ENCODE assay signal across 12 cellular contexts in the genomic region with DNA sequence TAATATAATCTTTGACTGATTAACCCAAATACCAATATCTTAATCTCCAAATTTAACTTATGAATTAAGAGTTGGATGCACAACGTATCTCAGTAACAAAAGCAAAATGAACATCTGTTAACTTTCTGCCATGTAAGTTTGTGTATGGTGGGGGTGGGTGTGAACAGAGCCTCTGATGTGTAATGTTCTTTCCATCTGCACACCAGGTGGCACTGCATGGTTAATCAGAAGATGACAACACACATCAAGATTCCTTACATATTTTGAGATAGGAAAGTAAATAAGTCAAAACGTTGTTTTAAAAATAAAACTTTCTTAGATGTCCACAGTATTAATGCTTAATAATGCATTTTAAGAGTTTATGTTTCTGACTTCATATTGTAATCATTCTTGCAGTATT.
DNase-seq lines count a peak whose midpoint lies in the region; ATAC-seq, FAIRE-seq and TF ChIP-seq lines count a peak whose summit lies in the region.
"Had no signal": no experiment of that assay in that cellular context is flagged by ENCODE, and none has a peak within 500 bp of the region (broad histone marks: within the 10 kb centered on the region; RNA-seq: fewer than 3 reads in every experiment).

No MANE protein-coding gene starts in this region.

- no peaks in the 10 kb centered on the region for H3K27me3 Mint-ChIP-seq in stimulated activated naive CD8-positive, alpha-beta T cell treated with anti-CD3 and anti-CD28 coated beads, Interleukin-15, amount 100 ng/mL, for 72 hours
- H3K27me3 Mint-ChIP-seq: activated T-cell treated with anti-CD3 and anti-CD28 coated beads, Interleukin-2, amount 50 U/mL, for 24 hours had no signal

- WGBS in upper lobe of left lung, 2 donors: 39 to 40% methylated on average over 2 of the region's 2 CpGs

- H3K4me2 ChIP-seq in keratinocyte (ENCODE audit: control insufficient read depth, extremely low read depth, insufficient read depth, low read depth, low read length): no peak overlapping the region

- H3K27me3 ChIP-seq in keratinocyte (ENCODE audit: control insufficient read depth, extremely low read depth, insufficient read depth, low read length) (no peaks in the 10 kb centered on the region), upper lobe of left lung (no peaks in the 10 kb centered on the region)
- H3K27me3 ChIP-seq: Peyer's patch had no signal

- no peaks in the 10 kb centered on the region for H3K9me3 Mint-ChIP-seq in stimulated activated naive CD8-positive, alpha-beta T cell treated with anti-CD3 and anti-CD28 coated beads, Interleukin-15, amount 100 ng/mL, for 72 hours
- H3K9me3 Mint-ChIP-seq: activated T-cell treated with anti-CD3 and anti-CD28 coated beads, Interleukin-2, amount 50 U/mL, for 24 hours had no signal

- no peaks in the 10 kb centered on the region for H3K79me2 ChIP-seq in keratinocyte (ENCODE audit: control insufficient read depth, insufficient read depth, low read length)

- H2AFZ ChIP-seq in keratinocyte (ENCODE audit: control insufficient read depth, low read length): no peak overlapping the region

- H3K9me3 ChIP-seq in keratinocyte (ENCODE audit: control insufficient read depth, low read depth, low read length) (no peaks in the 10 kb centered on the region), upper lobe of left lung (no peaks in the 10 kb centered on the region)
- H3K9me3 ChIP-seq: Peyer's patch had no signal

- H3K4me1 Mint-ChIP-seq in stimulated activated naive CD8-positive, alpha-beta T cell treated with anti-CD3 and anti-CD28 coated beads, Interleukin-15, amount 100 ng/mL, for 72 hours: no peaks in the 10 kb centered on the region

- H3K4me3 ChIP-seq in keratinocyte (ENCODE audit: control insufficient read depth in 2 of 3, extremely low read depth in 1 of 3, insufficient read depth in 2 of 3, low read depth in 1 of 3, low read length in 3 of 3) (no peak overlapping the region), upper lobe of left lung (no peak overlapping the region)
- H3K4me3 ChIP-seq: Peyer's patch had no signal

- H3K36me3 ChIP-seq in keratinocyte (ENCODE audit: control insufficient read depth in 2 of 2, extremely low read depth in 1 of 2, insufficient read depth in 2 of 2, low read length in 2 of 2) (no peaks in the 10 kb centered on the region), upper lobe of left lung (no peaks in the 10 kb centered on the region)
- H3K36me3 ChIP-seq: Peyer's patch had no signal

- ATAC-seq in SK-N-SH treated with all-trans-retinoic acid at 6 μM for 48 hours (peak; percentile 55; the same call in 2 of the 3 replicates), HG02588 (IDR thresholded peaks at IDR 0.05; ENCODE audit: unreplicated experiment) (no peak), upper lobe of left lung (ENCODE audit: low FRiP score in 2 of 2) (no peak)
- ATAC-seq in stimulated activated naive CD8-positive, alpha-beta T cell treated with anti-CD3 and anti-CD28 coated beads, Interleukin-15, amount 100 ng/mL, for 72 hours: no peak

- no peaks in the 10 kb centered on the region for H3K9me1 ChIP-seq in keratinocyte (ENCODE audit: control insufficient read depth, extremely low read depth, insufficient read depth, low read length)

- no peak for TF ChIP-seq POLR2A in upper lobe of left lung (IDR thresholded peaks at IDR 0.05)

- H3K27ac Mint-ChIP-seq in stimulated activated naive CD8-positive, alpha-beta T cell treated with anti-CD3 and anti-CD28 coated beads, Interleukin-15, amount 100 ng/mL, for 72 hours: no peak overlapping the region
- H3K27ac Mint-ChIP-seq: activated T-cell treated with anti-CD3 and anti-CD28 coated beads, Interleukin-2, amount 50 U/mL, for 24 hours had no signal

- H3K4me1 ChIP-seq in keratinocyte (ENCODE audit: control insufficient read depth, extremely low read depth, insufficient read depth, low read length) (no peaks in the 10 kb centered on the region), upper lobe of left lung (no peaks in the 10 kb centered on the region)
- H3K4me1 ChIP-seq: Peyer's patch had no signal

- TF ChIP-seq EP300 in upper lobe of left lung (IDR thresholded peaks at IDR 0.05): no peak

- no peak overlapping the region for H3K9ac ChIP-seq in keratinocyte (ENCODE audit: control insufficient read depth, extremely low read depth, insufficient read depth, low read length)

- no peak overlapping the region for H3K27ac ChIP-seq in keratinocyte (ENCODE audit: control insufficient read depth, insufficient read depth, low read length)
- H3K27ac ChIP-seq in upper lobe of left lung: no peak overlapping the region
- H3K27ac ChIP-seq: Peyer's patch had no signal

- FAIRE-seq in HTR-8/SVneo (lab: Jason Lieb, UNC): no peak
- FAIRE-seq in keratinocyte (lab: Jason Lieb, UNC): peak; percentile 69
- FAIRE-seq: GM18507 had no signal

- dilution Hi-C loops in keratinocyte (cut with MboI; ENCODE audit: extremely low pct_ligation_motif_present, low sequenced_read_pairs): no loop called here

- peak; percentile 39 for DNase-seq in D341Med (ENCODE audit: low spot score)
- DNase-seq in HTR-8/SVneo (ENCODE audit: insufficient read length, low spot score): peak; percentile 20
- no peak for DNase-seq in keratinocyte (ENCODE audit: low read depth, low spot score)
- no peak for DNase-seq in NCI-H2081 (lab: John Stamatoyannopoulos, UW)
- no peak for DNase-seq in upper lobe of left lung
- no peak for DNase-seq in stimulated activated naive CD8-positive, alpha-beta T cell treated with anti-CD3 and anti-CD28 coated beads, Interleukin-15, amount 100 ng/mL, for 72 hours
- DNase-seq: activated T-cell treated with anti-CD3 and anti-CD28 coated beads, Interleukin-2, amount 50 U/mL, for 24 hours; nucleus accumbens had no signal

- TF ChIP-seq CTCF in keratinocyte (optimal IDR thresholded peaks at IDR 0.05 in 1 of 3, IDR thresholded peaks at IDR 0.05 in 1 of 3, conservative IDR thresholded peaks at IDR 0.05 in 1 of 3; ENCODE audit: extremely low read depth in 1 of 3, insufficient read depth in 2 of 3, low read length in 3 of 3): peak; percentile 29 to 57 (median 33)
- TF ChIP-seq CTCF in upper lobe of left lung (IDR thresholded peaks at IDR 0.05): no peak

- H3K4me3 Mint-ChIP-seq in stimulated activated naive CD8-positive, alpha-beta T cell treated with anti-CD3 and anti-CD28 coated beads, Interleukin-15, amount 100 ng/mL, for 72 hours: no peak overlapping the region
- H3K4me3 Mint-ChIP-seq: activated T-cell treated with anti-CD3 and anti-CD28 coated beads, Interleukin-2, amount 50 U/mL, for 24 hours had no signal

- no peaks in the 10 kb centered on the region for H4K20me1 ChIP-seq in keratinocyte (ENCODE audit: control insufficient read depth, extremely low read depth, insufficient read depth, low read length)

TF ChIP-seq in SK-N-SH treated with all-trans-retinoic acid at 6 μM for 48 hours, 23 proteins besides CTCF, POLR2A, EP300 and RAD21:
- TF ChIP-seq BACH2 (CRISPR knock-in tag; IDR thresholded peaks at IDR 0.05; ENCODE audit: borderline replicate concordance) (no peak), ARNTL (CRISPR knock-in tag; IDR thresholded peaks at IDR 0.05; ENCODE audit: borderline replicate concordance, low read depth) (no peak), POU6F1 (CRISPR knock-in tag; IDR thresholded peaks at IDR 0.05; ENCODE audit: borderline replicate concordance, low read depth) (no peak), ZNF70 (CRISPR knock-in tag; IDR thresholded peaks at IDR 0.05) (no peak), ZNF565 (CRISPR knock-in tag; conservative IDR thresholded peaks at IDR 0.05; ENCODE audit: low read depth) (no peak), ZC3H10 (CRISPR knock-in tag; IDR thresholded peaks at IDR 0.05) (no peak), PPARA (CRISPR knock-in tag; IDR thresholded peaks at IDR 0.05; ENCODE audit: borderline replicate concordance) (no peak), ISL1 (CRISPR knock-in tag; IDR thresholded peaks at IDR 0.05) (no peak), TOX (CRISPR knock-in tag; IDR thresholded peaks at IDR 0.05; ENCODE audit: borderline replicate concordance) (no peak), ZNF8 (CRISPR knock-in tag; IDR thresholded peaks at IDR 0.05) (no peak)
- TF ChIP-seq, protein P1, sequence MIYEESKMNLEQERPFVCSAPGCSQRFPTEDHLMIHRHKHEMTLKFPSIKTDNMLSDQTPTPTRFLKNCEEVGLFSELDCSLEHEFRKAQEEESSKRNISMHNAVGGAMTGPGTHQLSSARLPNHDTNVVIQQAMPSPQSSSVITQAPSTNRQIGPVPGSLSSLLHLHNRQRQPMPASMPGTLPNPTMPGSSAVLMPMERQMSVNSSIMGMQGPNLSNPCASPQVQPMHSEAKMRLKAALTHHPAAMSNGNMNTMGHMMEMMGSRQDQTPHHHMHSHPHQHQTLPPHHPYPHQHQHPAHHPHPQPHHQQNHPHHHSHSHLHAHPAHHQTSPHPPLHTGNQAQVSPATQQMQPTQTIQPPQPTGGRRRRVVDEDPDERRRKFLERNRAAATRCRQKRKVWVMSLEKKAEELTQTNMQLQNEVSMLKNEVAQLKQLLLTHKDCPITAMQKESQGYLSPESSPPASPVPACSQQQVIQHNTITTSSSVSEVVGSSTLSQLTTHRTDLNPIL (CRISPR knock-in tag; IDR thresholded peaks at IDR 0.05; ENCODE audit: low read depth): no peak
- TF ChIP-seq, protein P2, sequence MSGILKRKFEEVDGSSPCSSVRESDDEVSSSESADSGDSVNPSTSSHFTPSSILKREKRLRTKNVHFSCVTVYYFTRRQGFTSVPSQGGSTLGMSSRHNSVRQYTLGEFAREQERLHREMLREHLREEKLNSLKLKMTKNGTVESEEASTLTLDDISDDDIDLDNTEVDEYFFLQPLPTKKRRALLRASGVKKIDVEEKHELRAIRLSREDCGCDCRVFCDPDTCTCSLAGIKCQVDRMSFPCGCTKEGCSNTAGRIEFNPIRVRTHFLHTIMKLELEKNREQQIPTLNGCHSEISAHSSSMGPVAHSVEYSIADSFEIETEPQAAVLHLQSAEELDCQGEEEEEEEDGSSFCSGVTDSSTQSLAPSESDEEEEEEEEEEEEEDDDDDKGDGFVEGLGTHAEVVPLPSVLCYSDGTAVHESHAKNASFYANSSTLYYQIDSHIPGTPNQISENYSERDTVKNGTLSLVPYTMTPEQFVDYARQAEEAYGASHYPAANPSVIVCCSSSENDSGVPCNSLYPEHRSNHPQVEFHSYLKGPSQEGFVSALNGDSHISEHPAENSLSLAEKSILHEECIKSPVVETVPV (CRISPR knock-in tag; IDR thresholded peaks at IDR 0.05): no peak

Comparison
In these comparisons a context has a peak if more than half of its experiments do, and no peak if none do; other contexts are left out.
1. DNase-seq: peak in D341Med (single experiment) and HTR-8/SVneo (single experiment); none in keratinocyte (single experiment), NCI-H2081 (0 of 2), upper lobe of left lung (0 of 2) and stimulated activated naive CD8-positive, alpha-beta T cell treated with anti-CD3 and anti-CD28 coated beads, Interleukin-15, amount 100 ng/mL, for 72 hours (0 of 2).
2. CTCF ChIP-seq: peak in keratinocyte (3 of 3); none in upper lobe of left lung (0 of 6).